In the genomic region with DNA sequence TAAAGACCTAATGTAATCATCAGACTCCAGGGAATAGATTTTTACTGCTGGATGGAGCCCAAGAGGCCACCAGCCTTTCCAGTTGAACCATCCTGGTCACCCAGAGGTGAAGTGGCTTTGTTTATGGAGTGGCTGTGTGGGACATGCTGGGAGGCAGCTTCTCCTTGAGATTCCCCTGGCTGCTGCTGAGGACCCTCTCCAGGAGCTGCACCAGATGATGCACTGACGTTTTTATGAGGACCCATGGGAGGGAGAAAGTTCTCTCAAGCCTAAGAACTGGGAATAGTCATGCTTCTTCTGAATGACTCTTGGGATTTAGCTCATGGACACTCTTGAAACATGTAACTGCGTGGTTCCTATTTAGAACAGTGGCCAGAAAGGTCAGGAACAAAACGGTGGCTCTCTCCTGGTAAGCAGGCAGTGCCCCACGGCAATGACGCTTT, we compare ENCODE assay signal across 22 cellular contexts.
A peak's percentile ranks its signal among the peaks of the same experiment; 100 is the strongest.
DNase-seq lines count a peak whose midpoint lies in the region; ATAC-seq and TF ChIP-seq lines count a peak whose summit lies in the region.
"Had no signal": no experiment of that assay in that cellular context is flagged by ENCODE, and none has a peak within 500 bp of the region (broad histone marks: within the 10 kb centered on the region; RNA-seq: fewer than 3 reads in every experiment).

No MANE protein-coding gene starts in this region.

- TF ChIP-seq CTCF in LNCaP clone FGC (IDR thresholded peaks at IDR 0.05; ENCODE audit: control insufficient read depth, extremely low read depth, insufficient read depth) (no peak), coronary artery (IDR thresholded peaks at IDR 0.05) (no peak), upper lobe of left lung (IDR thresholded peaks at IDR 0.05) (no peak)

- H3K36me3 ChIP-seq in SJCRH30 (no peaks in the 10 kb centered on the region), upper lobe of left lung (no peaks in the 10 kb centered on the region)
- H3K36me3 ChIP-seq: left lung, SJSA1, upper lobe of right lung had no signal

- TF ChIP-seq POLR2A in upper lobe of left lung (IDR thresholded peaks at IDR 0.05): no peak

- H3K4me1 ChIP-seq in SJCRH30: peaks cover 47% of the 10 kb centered on the region
- H3K4me1 ChIP-seq in upper lobe of left lung: no peaks in the 10 kb centered on the region
- H3K4me1 ChIP-seq: SJSA1, upper lobe of right lung had no signal

- H3K9me3 ChIP-seq in SJCRH30 (replicated peaks): no peaks in the 10 kb centered on the region
- no peaks in the 10 kb centered on the region for H3K9me3 ChIP-seq in upper lobe of left lung
- H3K9me3 ChIP-seq: left lung, SJSA1, upper lobe of right lung had no signal

- 80 to 82% methylated on average over 4 to 5 of the region's 5 CpGs for WGBS in upper lobe of left lung, 2 donors

- H3K27ac ChIP-seq in SJCRH30 (no peak overlapping the region), coronary artery (peak overlapping the region; percentile 63 to 82), upper lobe of left lung (no peak overlapping the region)
- H3K27ac ChIP-seq: dorsolateral prefrontal cortex, left lung, SJSA1, upper lobe of right lung had no signal

- DNase-seq in LNCaP clone FGC (ENCODE audit: low read depth) (peak; percentile 31), SJCRH30 (peak; percentile 15 to 49), coronary artery (ENCODE audit: low spot score) (no peak), skeletal muscle cell (ENCODE audit: low read depth) (peak; percentile 83), upper lobe of left lung (no peak)
- DNase-seq in activated CD4-positive, CD25-positive, alpha-beta regulatory T cell treated with anti-CD3 and anti-CD28 coated beads, Interleukin-2, amount 50 U/mL, for 72 hours: no peak
- DNase-seq: activated CD4-positive, alpha-beta memory T cell treated with anti-CD3 and anti-CD28 coated beads, Interleukin-2, amount 10 ng/mL, durations not matched to agents 7 days and 5 days; activated CD4-positive, alpha-beta T cell treated with anti-CD3 and anti-CD28 coated beads for 1 hour; Calu3; dorsolateral prefrontal cortex; HCEC 1CT; hypothalamus; KBM-7; MM.1S; NCI-H1436; NCI-H524 treated with DMSO at 0.1 percent for 48 hours; stimulated activated CD4-positive, alpha-beta T cell treated with anti-CD3 and anti-CD28 coated beads, Interleukin-1b, Interleukin-23, amount 100 ng/mL, for 48 hours; upper lobe of right lung had no signal

- TF ChIP-seq EP300 in upper lobe of left lung (IDR thresholded peaks at IDR 0.05): no peak

- H3K27me3 ChIP-seq in SJCRH30 (no peaks in the 10 kb centered on the region), upper lobe of left lung (no peaks in the 10 kb centered on the region)
- H3K27me3 ChIP-seq: left lung, SJSA1, upper lobe of right lung had no signal

- H3K4me3 ChIP-seq in LNCaP clone FGC (ENCODE audit: low read depth, low read length): no peak overlapping the region
- H3K4me3 ChIP-seq in SJCRH30: no peak overlapping the region
- H3K4me3 ChIP-seq in coronary artery: no peak overlapping the region
- H3K4me3 ChIP-seq in skeletal muscle cell (ENCODE audit: low read depth, low read length): no peak overlapping the region
- H3K4me3 ChIP-seq in upper lobe of left lung: no peak overlapping the region
- H3K4me3 ChIP-seq: dorsolateral prefrontal cortex, left lung, SJSA1, smooth muscle cell, upper lobe of right lung had no signal

- no peak for ATAC-seq in GM18858 (IDR thresholded peaks at IDR 0.05; ENCODE audit: unreplicated experiment)
- no peak for ATAC-seq in upper lobe of left lung (ENCODE audit: low FRiP score in 2 of 2)
- ATAC-seq: left lung, upper lobe of right lung had no signal

Comparison
In these comparisons a context has a peak if more than half of its experiments do, and no peak if none do; other contexts are left out.
1. DNase-seq: peak in LNCaP clone FGC (single experiment), SJCRH30 (2 of 2) and skeletal muscle cell (single experiment); none in coronary artery (single experiment), activated CD4-positive, CD25-positive, alpha-beta regulatory T cell treated with anti-CD3 and anti-CD28 coated beads, Interleukin-2, amount 50 U/mL, for 72 hours (single experiment) and upper lobe of left lung (0 of 2).
2. H3K27ac ChIP-seq: peak in coronary artery (2 of 2); none in SJCRH30 (single experiment) and upper lobe of left lung (0 of 4).